8 cellular contexts compared by ENCODE assay signal in the genomic region with DNA sequence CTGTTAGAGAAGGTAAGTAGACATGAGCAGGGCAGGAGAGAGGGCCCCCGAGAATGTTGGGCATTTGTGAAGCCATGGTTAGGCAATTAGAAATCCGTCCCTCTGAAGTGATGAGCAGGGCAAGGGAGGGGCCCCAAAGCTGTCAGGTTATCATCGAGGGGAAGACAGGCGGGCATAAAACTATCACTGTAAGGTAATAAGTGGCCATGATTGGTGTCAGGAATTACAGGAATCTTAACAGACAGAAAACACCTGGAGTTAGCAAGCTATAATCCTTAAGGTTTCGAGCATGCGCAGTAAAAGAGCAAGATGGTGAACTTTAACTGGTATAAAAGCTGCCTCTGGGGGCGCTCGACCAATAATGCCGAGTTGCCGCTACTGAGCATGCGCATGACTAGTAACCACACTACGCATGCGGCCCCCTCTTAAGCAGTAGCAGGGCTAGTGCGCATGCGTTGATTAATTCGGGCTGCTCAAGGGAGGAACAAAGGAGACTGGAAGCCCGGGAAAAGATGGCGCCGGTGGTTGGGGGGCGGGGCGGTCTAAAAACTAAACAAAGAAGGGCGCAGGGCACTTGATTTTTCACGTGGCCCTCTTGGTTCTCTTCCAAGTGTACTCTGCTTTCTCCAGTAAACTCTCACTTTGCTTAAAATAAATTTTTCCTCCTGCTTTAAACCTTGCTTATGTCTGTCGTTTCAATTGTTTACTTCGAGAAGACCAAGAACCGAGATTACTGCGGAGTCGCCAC. TPM values are rescaled to one million over a fixed set of nuclear protein-coding genes. Genes with fewer than 3 reads are reported as not detected.
DNase-seq lines count a peak whose midpoint lies in the region; ATAC-seq and TF ChIP-seq lines count a peak whose summit lies in the region.

No MANE protein-coding gene starts in this region.

- H3K36me3 ChIP-seq in OCI-LY1 (ENCODE audit: insufficient read depth, low read length): peaks cover 91% of the 10 kb centered on the region

- peak overlapping the region; percentile 59 for H3K4me3 ChIP-seq in OCI-LY1 (ENCODE audit: low read depth, low read length, poor library complexity, severe bottlenecking)
- peak overlapping the region; percentile 74 for H3K4me3 ChIP-seq in epithelial cell of esophagus (ENCODE audit: low read length)
- peak overlapping the region; percentile 44 for H3K4me3 ChIP-seq in mononuclear cell (ENCODE audit: low read length)

- TF ChIP-seq CTCF in OCI-LY1 (IDR thresholded peaks at IDR 0.05; ENCODE audit: low read length): peak; percentile 85
- TF ChIP-seq CTCF in epithelial cell of esophagus (IDR thresholded peaks at IDR 0.05; ENCODE audit: insufficient read depth, low read depth, low read length, missing control alignments): peak; percentile 80

- ATAC-seq in GM21390 (IDR thresholded peaks at IDR 0.05; ENCODE audit: unreplicated experiment): peak; percentile 42

- H3K4me1 ChIP-seq in OCI-LY1 (ENCODE audit: insufficient read depth, low read length, severe bottlenecking): peaks cover 46% of the 10 kb centered on the region
- peaks cover 59% of the 10 kb centered on the region for H3K4me1 ChIP-seq in mononuclear cell (ENCODE audit: insufficient read depth, low read length)

- no peaks in the 10 kb centered on the region for H4K20me1 ChIP-seq in OCI-LY1 (ENCODE audit: insufficient read depth, low read length)

- H3K9me3 ChIP-seq in OCI-LY1 (ENCODE audit: low read length) (no peaks in the 10 kb centered on the region), mononuclear cell (ENCODE audit: low read depth, low read length) (no peaks in the 10 kb centered on the region)

- peak overlapping the region; percentile 70 for H3K4me2 ChIP-seq in OCI-LY1 (ENCODE audit: low read length)

- H3K9me2 ChIP-seq in OCI-LY1 (ENCODE audit: low read depth, low read length): no peaks in the 10 kb centered on the region

- peak overlapping the region; percentile 62 for H3K9ac ChIP-seq in OCI-LY1 (ENCODE audit: low read length)

- H3K79me2 ChIP-seq in OCI-LY1 (ENCODE audit: insufficient read depth, low read length): peaks cover 55% of the 10 kb centered on the region

- H3F3A ChIP-seq in OCI-LY1 (ENCODE audit: insufficient read depth, low read length): 0 out of 2 replicates have a peak, but pooled peaks cover 7% of the 10 kb centered on the region

- peak overlapping the region; percentile 46 for H3K27ac ChIP-seq in OCI-LY1 (ENCODE audit: low read depth, low read length, poor library complexity, severe bottlenecking)

- no peak overlapping the region for H2AFZ ChIP-seq in OCI-LY1 (ENCODE audit: low read length)

- no peaks in the 10 kb centered on the region for H3K27me3 ChIP-seq in OCI-LY1 (ENCODE audit: insufficient read depth, low read length)
- no peaks in the 10 kb centered on the region for H3K27me3 ChIP-seq in mononuclear cell (ENCODE audit: insufficient read depth, low read length)

- DNase-seq in D341Med (ENCODE audit: low spot score) (peak; percentile 94), HuH-7.5 (ENCODE audit: low spot score) (peak; percentile 79), activated T-cell treated with anti-CD3 and anti-CD28 coated beads for 24 hours (ENCODE audit: low read depth) (peak; percentile 95), epithelial cell of esophagus (ENCODE audit: low read depth) (peak; percentile 99)
- peak; percentile 89 to 95 for DNase-seq in stimulated activated CD8-positive, alpha-beta memory T cell treated with anti-CD3 and anti-CD28 coated beads, Interleukin-2, amount 100 ng/mL, for 48 hours (ENCODE audit: low read depth in 2 of 2)

RNA-seq across cellular contexts. Expression of a gene that starts 5.5 kb away (rescaled TPM):
- total RNA-seq in mononuclear cell: 132 TPM

RNA-seq across cellular contexts. Expression of a gene that starts 32.9 kb away (rescaled TPM):
- total RNA-seq in mononuclear cell: 0.42 TPM

RNA-seq across cellular contexts. Expression of a gene that starts 33.0 kb away (rescaled TPM):
- 8.1 TPM for total RNA-seq in mononuclear cell

Comparison
In these comparisons a context has a peak if more than half of its experiments do, and no peak if none do; other contexts are left out.
1. Peak in every context shown above with its lines: DNase-seq, ATAC-seq, H3K4me3 ChIP-seq and H3K27ac ChIP-seq.